In genomic region chr15:90084876-90085423, GRCh38 we compare ENCODE assay signal across 14 cellular contexts.
"Had no signal": no experiment of that assay in that cellular context is flagged by ENCODE, and none has a peak within 500 bp of the region (broad histone marks: within the 10 kb centered on the region; RNA-seq: fewer than 3 reads in every experiment).

No MANE protein-coding gene starts in this region.

- H3K9me3 ChIP-seq: ovary, tibial artery, vagina had no signal

- H3K27me3 ChIP-seq: ovary, tibial artery, vagina had no signal

- H3K36me3 ChIP-seq: ovary had no signal

- ATAC-seq: stimulated activated naive CD8-positive, alpha-beta T cell treated with anti-CD3 and anti-CD28 coated beads, Interleukin-15, amount 100 ng/mL, for 72 hours had no signal

- H3K27me3 Mint-ChIP-seq: activated CD4-positive, alpha-beta memory T cell treated with anti-CD3 and anti-CD28 coated beads for 36 hours; stimulated activated naive CD8-positive, alpha-beta T cell treated with anti-CD3 and anti-CD28 coated beads, Interleukin-15, amount 100 ng/mL, for 72 hours had no signal

- H3K4me1 Mint-ChIP-seq: nephron had no signal

- H3K9me3 Mint-ChIP-seq: activated CD4-positive, alpha-beta memory T cell treated with anti-CD3 and anti-CD28 coated beads for 36 hours; activated naive CD4-positive, alpha-beta T cell treated with anti-CD3 and anti-CD28 coated beads for 36 hours; immature natural killer cell; nephron; stimulated activated naive CD8-positive, alpha-beta T cell treated with anti-CD3 and anti-CD28 coated beads, Interleukin-15, amount 100 ng/mL, for 72 hours had no signal

- H3K27ac ChIP-seq: coronary artery, ovary, tibial artery, vagina had no signal

- H3K27ac Mint-ChIP-seq: activated CD4-positive, alpha-beta memory T cell treated with anti-CD3 and anti-CD28 coated beads for 36 hours; activated naive CD4-positive, alpha-beta T cell treated with anti-CD3 and anti-CD28 coated beads for 36 hours had no signal

- H3K4me3 ChIP-seq: coronary artery, ovary, tibial artery, vagina had no signal

- H3K4me3 Mint-ChIP-seq: activated CD4-positive, alpha-beta memory T cell treated with anti-CD3 and anti-CD28 coated beads for 36 hours; activated naive CD4-positive, alpha-beta T cell treated with anti-CD3 and anti-CD28 coated beads for 36 hours; immature natural killer cell; nephron; stimulated activated naive CD8-positive, alpha-beta T cell treated with anti-CD3 and anti-CD28 coated beads, Interleukin-15, amount 100 ng/mL, for 72 hours had no signal

- H3K4me1 ChIP-seq: vagina had no signal

- DNase-seq: activated CD4-positive, alpha-beta memory T cell treated with anti-CD3 and anti-CD28 coated beads for 36 hours; activated CD4-positive, CD25-positive, alpha-beta regulatory T cell treated with anti-CD3 and anti-CD28 coated beads, Interleukin-2, amount 50 U/mL, for 72 hours; activated naive CD4-positive, alpha-beta T cell treated with anti-CD3 and anti-CD28 coated beads for 36 hours; immature natural killer cell; mesenchymal stem cell; ovary; stimulated activated CD4-positive, alpha-beta T cell treated with anti-CD3 and anti-CD28 coated beads, Interleukin-15, amount 100 ng/mL, for 24 hours; stimulated activated CD4-positive, alpha-beta T cell treated with anti-CD3 and anti-CD28 coated beads, Interleukin-4, amount 100 ng/mL, for 24 hours; stimulated activated naive CD8-positive, alpha-beta T cell treated with anti-CD3 and anti-CD28 coated beads, Interleukin-15, amount 100 ng/mL, for 72 hours; T-helper 2 cell; tibial artery had no signal
